In the genomic region with DNA sequence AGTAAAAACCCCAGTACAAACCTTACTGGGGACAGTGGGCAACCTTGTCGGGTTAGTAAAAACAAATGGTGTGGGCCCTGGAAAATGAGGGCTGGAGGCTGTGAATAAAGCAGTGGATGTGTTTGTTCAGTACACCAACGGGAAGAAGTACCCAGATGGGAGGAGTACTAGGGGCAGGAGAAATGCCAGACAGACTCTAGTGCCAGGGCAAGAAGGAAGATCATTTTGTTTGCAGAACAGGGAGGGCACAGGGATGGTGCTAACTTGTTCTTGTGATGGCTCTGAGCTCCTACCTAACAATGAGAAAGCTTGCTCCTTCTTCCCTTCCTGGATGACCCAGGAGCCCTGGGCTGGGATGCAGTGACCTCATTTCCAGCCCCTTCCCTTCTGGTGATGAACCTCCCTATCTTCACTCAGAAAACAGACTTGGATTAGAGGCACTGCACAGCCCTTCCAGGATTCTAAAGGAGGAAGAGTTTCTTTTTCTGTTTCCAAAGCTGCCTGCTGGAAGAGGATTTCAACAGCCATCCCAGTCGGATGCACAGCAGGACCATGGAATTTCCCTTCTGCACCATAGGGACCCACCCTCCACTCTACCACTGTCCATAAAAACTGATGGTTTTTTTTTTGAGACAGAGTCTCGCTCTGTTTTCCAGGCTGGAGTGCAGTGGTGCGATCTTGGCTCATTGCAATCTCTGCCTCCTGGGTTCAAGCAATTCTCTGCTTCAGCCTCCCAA, we compare ENCODE assay signal across 13 cellular contexts. TPM values are rescaled to one million over a fixed set of nuclear protein-coding genes. Genes with fewer than 3 reads are reported as not detected.
A peak's percentile ranks its signal among the peaks of the same experiment; 100 is the strongest.
DNase-seq lines count a peak whose midpoint lies in the region; ATAC-seq, FAIRE-seq and TF ChIP-seq lines count a peak whose summit lies in the region.
"Had no signal": no experiment of that assay in that cellular context is flagged by ENCODE, and none has a peak within 500 bp of the region (broad histone marks: within the 10 kb centered on the region; RNA-seq: fewer than 3 reads in every experiment).

No MANE protein-coding gene starts in this region.

- no peak overlapping the region for H2AFZ ChIP-seq in GM12878 (ENCODE audit: control insufficient read depth, low read depth, low read length)

- intact Hi-C loops in GM12878 (cut with micrococcal nuclease; ENCODE audit: unreplicated experiment), result loop anchor here (5.0 kb wide), 2 partner anchors 37 to 97 kb away; a partner anchor contains a TSS
- intact Hi-C loops in right lobe of liver (cut with DNase I), result no loop called here
- intact Hi-C loops in thyroid gland (cut with DNase I), result no loop called here

- peak overlapping the region; percentile 28; the same call in 1 of the 2 replicates for H3K4me3 ChIP-seq in GM12878
- no peak overlapping the region for H3K4me3 ChIP-seq in right lobe of liver
- no peak overlapping the region for H3K4me3 ChIP-seq in thyroid gland (replicated peaks in 1 of 3)

- H3K79me2 ChIP-seq in GM12878 (ENCODE audit: control insufficient read depth, insufficient read depth, low read length), result peaks cover 64% of the 10 kb centered on the region

- SMC1A ChIA-PET in GM12878 (lab: Charles Lee; ENCODE audit: uncharacterized antibody, unreplicated experiment), result interaction anchor here (1.5 kb wide), 1 partner anchor 13 kb away, joined by 3 read pairs; no protein-coding TSS in a partner anchor

- peak overlapping the region; percentile 95 for H3K27ac Mint-ChIP-seq in activated T-cell treated with anti-CD3 and anti-CD28 coated beads, Interleukin-2, amount 50 U/mL, for 24 hours

- CTCF ChIA-PET in GM12878 (lab: Yijun Ruan, JAX), result interaction anchor here (1.5 to 10.5 kb wide), 2 partner anchors 12 to 36 kb away, joined by 5 to 72 read pairs; a partner anchor contains a TSS

- FAIRE-seq in GM12878 (lab: Jason Lieb, UNC), result no peak

- TF ChIP-seq EP300 in GM12878 (IDR thresholded peaks at IDR 0.05; ENCODE audit: borderline replicate concordance in 1 of 2, control insufficient read depth in 1 of 2, low read depth in 2 of 2, low read length in 2 of 2), result no peak

- peaks cover 94% of the 10 kb centered on the region for H3K36me3 Mint-ChIP-seq in activated T-cell treated with anti-CD3 and anti-CD28 coated beads, Interleukin-2, amount 50 U/mL, for 24 hours (ENCODE audit: low read depth)

- H3K4me1 ChIP-seq in GM12878 (ENCODE audit: control insufficient read depth, insufficient read depth, low read length) (peaks cover 10% of the 10 kb centered on the region; the same call in 1 of the 2 replicates), right lobe of liver (peaks cover 0 to 22% (median 8%) of the 10 kb centered on the region in 4 donors), thyroid gland (peaks cover 36 to 57% of the 10 kb centered on the region in 2 donors)

- H3K9me3 Mint-ChIP-seq in activated T-cell treated with anti-CD3 and anti-CD28 coated beads, Interleukin-2, amount 50 U/mL, for 24 hours, result no peaks in the 10 kb centered on the region

- no peaks in the 10 kb centered on the region for H3K27me3 Mint-ChIP-seq in activated T-cell treated with anti-CD3 and anti-CD28 coated beads, Interleukin-2, amount 50 U/mL, for 24 hours

- TF ChIP-seq CTCF in GM12878 (IDR thresholded peaks at IDR 0.05 in 2 of 3, conservative IDR thresholded peaks at IDR 0.05 in 1 of 3; ENCODE audit: control insufficient read depth in 2 of 3, extremely low read depth in 1 of 3, insufficient read depth in 1 of 3, low read depth in 3 of 3, low read length in 3 of 3) (no peak), right lobe of liver (IDR thresholded peaks at IDR 0.05) (no peak), thyroid gland (IDR thresholded peaks at IDR 0.05) (no peak)

- WGBS in GM12878 (ENCODE audit: insufficient coverage, insufficient replicate concordance, low lambda C conversion rate, missing lambda C conversion rate), result 54% methylated on average over 5 of the region's 5 CpGs
- whole genome bisulfite sequencing in right lobe of liver (ENCODE audit: insufficient coverage, low coverage, low lambda C conversion rate, missing lambda C conversion rate), result 70% methylated on average over 5 of the region's 5 CpGs
- 54 to 60% methylated on average over 5 of the region's 5 CpGs for WGBS in thyroid gland, 2 donors

- no peak for TF ChIP-seq RAD21 in GM12878 (IDR thresholded peaks at IDR 0.05; ENCODE audit: insufficient read depth, low read depth, low read length)

- H4K20me1 ChIP-seq in GM12878 (ENCODE audit: control insufficient read depth, insufficient read depth), result no peaks in the 10 kb centered on the region; the same call in 1 of the 2 replicates

- in situ Hi-C loops in GM12878 (cut with MboI), result loop anchor here (10.0 kb wide), 1 partner anchor 1060 kb away; a partner anchor contains a TSS

- no peak for TF ChIP-seq POLR2A in GM12878 (IDR thresholded peaks at IDR 0.05; ENCODE audit: low read depth, low read length)
- TF ChIP-seq POLR2A in right lobe of liver (IDR thresholded peaks at IDR 0.05), result no peak
- no peak for TF ChIP-seq POLR2A in thyroid gland (IDR thresholded peaks at IDR 0.05)

- H3K9me3 ChIP-seq in GM12878 (replicated peaks; ENCODE audit: control insufficient read depth, insufficient read depth, low read length) (no peaks in the 10 kb centered on the region), right lobe of liver (no peaks in the 10 kb centered on the region), thyroid gland (no peaks in the 10 kb centered on the region)

- DNase-seq in activated T-cell treated with anti-CD3 and anti-CD28 coated beads, Interleukin-2, amount 50 U/mL, for 24 hours, result no peak
- DNase-seq in activated T-cell treated with anti-CD3 and anti-CD28 coated beads for 4 hours (no peak), GM12878 (ENCODE audit: low read depth, low spot score) (no peak), right lobe of liver (no peak), thyroid gland (no peak)
- DNase-seq: activated CD4-positive, alpha-beta T cell treated with anti-CD3 and anti-CD28 coated beads, Interleukin-2, amount 50 U/mL, for 4 hours; C1 segment of cervical spinal cord; head of caudate nucleus; NCI-H2227 treated with DMSO at 0.1 percent for 48 hours; stimulated activated CD4-positive, alpha-beta T cell treated with anti-CD3 and anti-CD28 coated beads, Interleukin-2, amount 100 ng/mL, for 24 hours had no signal

- peak overlapping the region; percentile 15; the same call in 1 of the 2 replicates for H3K9ac ChIP-seq in GM12878 (ENCODE audit: control insufficient read depth, insufficient read depth, low read length)

- ATAC-seq in GM12878 (no peak), right lobe of liver (no peak), GM18511 (IDR thresholded peaks at IDR 0.05; ENCODE audit: unreplicated experiment) (no peak), HG03442 (IDR thresholded peaks at IDR 0.05; ENCODE audit: unreplicated experiment) (no peak), GM18870 (IDR thresholded peaks at IDR 0.05; ENCODE audit: unreplicated experiment) (no peak)

- H3K27ac ChIP-seq in GM12878 (ENCODE audit: control insufficient read depth, insufficient read depth), result no peak overlapping the region; the same call in 1 of the 2 replicates
- peak overlapping the region; percentile 35 to 50 (median 47) for H3K27ac ChIP-seq in right lobe of liver
- H3K27ac ChIP-seq in thyroid gland, result peak overlapping the region; percentile 83 to 96 (median 91)

- POLR2A ChIA-PET in GM12878 (lab: Charles Lee), result interaction anchor here (0.5 to 1.7 kb wide), 4 partner anchors 12 to 375 kb away, joined by 3 to 6 read pairs (median 4); a partner anchor contains a TSS

- H3K4me2 ChIP-seq in GM12878 (ENCODE audit: control insufficient read depth, insufficient read depth), result peak overlapping the region; percentile 77

- H3K4me1 Mint-ChIP-seq in activated T-cell treated with anti-CD3 and anti-CD28 coated beads, Interleukin-2, amount 50 U/mL, for 24 hours (ENCODE audit: low read depth), result peaks cover 50% of the 10 kb centered on the region

- H3K27me3 ChIP-seq in GM12878 (replicated peaks in 1 of 2; ENCODE audit: control insufficient read depth in 2 of 2, insufficient read depth in 2 of 2, low read length in 1 of 2) (no peaks in the 10 kb centered on the region), right lobe of liver (no peaks in the 10 kb centered on the region), thyroid gland (no peaks in the 10 kb centered on the region)

- BruUV-seq in GM12878 (replicated peaks; lab: Mats Ljungman, UMichigan), result no TSS peak

- peak overlapping the region; percentile 60 for H3K4me3 Mint-ChIP-seq in activated T-cell treated with anti-CD3 and anti-CD28 coated beads, Interleukin-2, amount 50 U/mL, for 24 hours

- RAD21 ChIA-PET in GM12878 (lab: Charles Lee; ENCODE audit: unreplicated experiment), result interaction anchor here (0.5 kb wide), 1 partner anchor 135 kb away, joined by 3 read pairs; no protein-coding TSS in a partner anchor

- peaks cover 16 to 25% of the 10 kb centered on the region in 2 experiments for H3K36me3 ChIP-seq in GM12878 (ENCODE audit: control insufficient read depth in 2 of 2, insufficient read depth in 2 of 2, low read length in 1 of 2)
- H3K36me3 ChIP-seq in right lobe of liver, result peaks cover 7 to 24% (median 15%) of the 10 kb centered on the region in 4 donors
- H3K36me3 ChIP-seq in thyroid gland, result peaks cover 24% of the 10 kb centered on the region in 2 donors

RNA-seq across cellular contexts. Expression of a gene that starts 6.1 kb away (rescaled TPM):
- total RNA-seq in GM12878 (2013; cell fraction: nucleolus; rRNA removed), result 67.1 and 75.3 TPM in 2 replicates
- total RNA-seq in GM12878 (2014; rRNA removed) (39.3 and 40.1 TPM in 2 replicates), GM12878 (2014; rRNA removed; fragmentation: Illumina TruSeq; extraction: Trizol) (15.7 and 16.1 TPM in 2 replicates), GM12878 (2021) (30.9 and 35.2 TPM in 2 replicates), right lobe of liver (10 to 100 TPM in 3 of 6 experiments, 1 to 10 TPM in 3; 5.2 to 17.8 (median 9.1) TPM), thyroid gland (10 to 100 TPM; 18.9 to 42.6 (median 24.8) TPM)
- 19.6 TPM for polyA plus RNA-seq in GM12878 (2011; ENCODE audit: low read depth)
- polyA plus RNA-seq in GM12878 (2011; rRNA removed) (36.4 and 59.6 TPM in 2 replicates), GM12878 (2014; fragmentation: Illumina TruSeq; extraction: Trizol) (9.6 and 18.5 TPM in 2 replicates), GM12878 (2014; fragmentation: Nextera tagmentation; extraction: Ambion mirVana) (10 to 100 TPM in 1 of 2 experiments, 1 to 10 TPM in 1; 4.4 to 10.3 TPM), GM12878 (2014; rRNA removed) (54.1 and 61.3 TPM in 2 replicates), GM12878 (2016; fragmentation: Nextera tagmentation; extraction: Ambion mirVana) (10 to 100 TPM; 48.7 to 49.1 TPM)
- polyA plus RNA-seq in GM12878 (2011; cell fraction: cytosol; rRNA removed), result 62.1 and 82.5 TPM in 2 replicates
- 136 and 141 TPM in 2 replicates for polyA plus RNA-seq in GM12878 (2011; cell fraction: nucleus; rRNA removed)
- polyA plus RNA-seq in GM12878 (2012), result 38.7 and 39.3 TPM in 2 replicates
- 16.2 and 26.6 TPM in 2 replicates for polyA minus RNA-seq in GM12878 (2011; rRNA and poly(A)+ RNA removed)
- 9.3 and 11.9 TPM in 2 replicates for polyA minus RNA-seq in GM12878 (2011; cell fraction: cytosol; rRNA and poly(A)+ RNA removed)
- polyA minus RNA-seq in GM12878 (2011; cell fraction: nucleus; rRNA and poly(A)+ RNA removed), result 22.7 and 30.4 TPM in 2 replicates

RNA-seq across cellular contexts. Expression of a gene that starts 6.5 kb away (rescaled TPM):
- total RNA-seq in GM12878 (2013; cell fraction: nucleolus; rRNA removed), result 4.4 and 6.3 TPM in 2 replicates
- total RNA-seq in GM12878 (2014; rRNA removed) (31.1 and 34.7 TPM in 2 replicates), GM12878 (2014; rRNA removed; fragmentation: Illumina TruSeq; extraction: Trizol) (17.7 and 18.0 TPM in 2 replicates), GM12878 (2021) (33.8 and 34.5 TPM in 2 replicates), right lobe of liver (10 to 100 TPM in 5 of 6 experiments, 1 to 10 TPM in 1; 9.7 to 36.9 (median 12.5) TPM), thyroid gland (10 to 100 TPM; 28.7 to 63.7 (median 42.3) TPM)
- 14.4 TPM for polyA plus RNA-seq in GM12878 (2011; ENCODE audit: low read depth)
- polyA plus RNA-seq in GM12878 (2011; rRNA removed) (24.3 and 37.8 TPM in 2 replicates), GM12878 (2014; fragmentation: Illumina TruSeq; extraction: Trizol) (24.3 and 27.0 TPM in 2 replicates), GM12878 (2014; fragmentation: Nextera tagmentation; extraction: Ambion mirVana) (10 to 100 TPM in 1 of 2 experiments, 1 to 10 TPM in 1; 4.0 to 10.2 TPM), GM12878 (2014; rRNA removed) (69.4 and 79.5 TPM in 2 replicates), GM12878 (2016; fragmentation: Nextera tagmentation; extraction: Ambion mirVana) (10 to 100 TPM; 71.1 to 73.8 TPM)
- polyA plus RNA-seq in GM12878 (2011; cell fraction: cytosol; rRNA removed), result 45.3 and 51.3 TPM in 2 replicates
- 20.5 and 21.8 TPM in 2 replicates for polyA plus RNA-seq in GM12878 (2011; cell fraction: nucleus; rRNA removed)
- polyA plus RNA-seq in GM12878 (2012), result 21.3 and 26.7 TPM in 2 replicates
- polyA minus RNA-seq in GM12878 (2011; rRNA and poly(A)+ RNA removed), result 14.0 and 16.5 TPM in 2 replicates
- polyA minus RNA-seq in GM12878 (2011; cell fraction: cytosol; rRNA and poly(A)+ RNA removed), result 4.1 and 4.5 TPM in 2 replicates
- polyA minus RNA-seq in GM12878 (2011; cell fraction: nucleus; rRNA and poly(A)+ RNA removed), result 6.2 and 7.7 TPM in 2 replicates

RNA-seq across cellular contexts. Expression of a gene that starts 11.0 kb away (rescaled TPM):
- 1.6 and 2.2 TPM in 2 replicates for total RNA-seq in GM12878 (2013; cell fraction: nucleolus; rRNA removed)
- total RNA-seq in GM12878 (2014; rRNA removed) (0.11 and 0.60 TPM in 2 replicates), GM12878 (2014; rRNA removed; fragmentation: Illumina TruSeq; extraction: Trizol) (0.14 and 0.27 TPM in 2 replicates), GM12878 (2021) (0.45 and 0.80 TPM in 2 replicates), right lobe of liver (under 1 TPM; 0.25 to 0.70 (median 0.46) TPM), thyroid gland (1 to 10 TPM; 3.6 to 8.1 (median 4.4) TPM)
- polyA plus RNA-seq in GM12878 (2011; ENCODE audit: low read depth), result 0.60 TPM
- polyA plus RNA-seq in GM12878 (2011; rRNA removed) (0.40 and 1.0 TPM in 2 replicates), GM12878 (2014; fragmentation: Illumina TruSeq; extraction: Trizol) (0.18 TPM in 1 of 2 replicates, not detected in the other), GM12878 (2014; fragmentation: Nextera tagmentation; extraction: Ambion mirVana) (under 1 TPM; 0.26 to 0.40 TPM), GM12878 (2014; rRNA removed) (0.35 and 0.91 TPM in 2 replicates), GM12878 (2016; fragmentation: Nextera tagmentation; extraction: Ambion mirVana) (under 1 TPM; 0.66 to 0.94 TPM)
- 0.60 and 1.2 TPM in 2 replicates for polyA plus RNA-seq in GM12878 (2011; cell fraction: cytosol; rRNA removed)
- polyA plus RNA-seq in GM12878 (2011; cell fraction: nucleus; rRNA removed), result 7.6 and 7.9 TPM in 2 replicates
- polyA plus RNA-seq in GM12878 (2012), result 0.66 and 0.72 TPM in 2 replicates
- polyA minus RNA-seq in GM12878 (2011; rRNA and poly(A)+ RNA removed), result 0.44 and 1.2 TPM in 2 replicates
- not detected in 2 replicates for polyA minus RNA-seq in GM12878 (2011; cell fraction: cytosol; rRNA and poly(A)+ RNA removed)
- 0.73 and 2.7 TPM in 2 replicates for polyA minus RNA-seq in GM12878 (2011; cell fraction: nucleus; rRNA and poly(A)+ RNA removed)

RNA-seq across cellular contexts. Expression of a gene that starts 12.0 kb away (rescaled TPM):
- total RNA-seq in GM12878 (2013; cell fraction: nucleolus; rRNA removed), result 17.5 and 19.1 TPM in 2 replicates
- total RNA-seq in GM12878 (2014; rRNA removed) (17.7 and 21.8 TPM in 2 replicates), GM12878 (2014; rRNA removed; fragmentation: Illumina TruSeq; extraction: Trizol) (7.6 and 7.7 TPM in 2 replicates), GM12878 (2021) (12.4 and 14.8 TPM in 2 replicates), right lobe of liver (10 to 100 TPM; 13.0 to 41.6 (median 21.2) TPM), thyroid gland (100 to 1,000 TPM; 133 to 206 (median 158) TPM)
- 22.0 TPM for polyA plus RNA-seq in GM12878 (2011; ENCODE audit: low read depth)
- polyA plus RNA-seq in GM12878 (2011; rRNA removed) (6.0 and 11.0 TPM in 2 replicates), GM12878 (2014; fragmentation: Illumina TruSeq; extraction: Trizol) (0.87 and 6.4 TPM in 2 replicates), GM12878 (2014; fragmentation: Nextera tagmentation; extraction: Ambion mirVana) (under 1 TPM; 0.06 to 0.31 TPM), GM12878 (2014; rRNA removed) (14.4 and 21.2 TPM in 2 replicates), GM12878 (2016; fragmentation: Nextera tagmentation; extraction: Ambion mirVana) (10 to 100 TPM; 17.1 to 17.4 TPM)
- 17.1 and 24.4 TPM in 2 replicates for polyA plus RNA-seq in GM12878 (2011; cell fraction: cytosol; rRNA removed)
- polyA plus RNA-seq in GM12878 (2011; cell fraction: nucleus; rRNA removed), result 20.1 and 21.1 TPM in 2 replicates
- polyA plus RNA-seq in GM12878 (2012), result 5.0 and 5.8 TPM in 2 replicates
- 14.8 and 27.1 TPM in 2 replicates for polyA minus RNA-seq in GM12878 (2011; rRNA and poly(A)+ RNA removed)
- polyA minus RNA-seq in GM12878 (2011; cell fraction: cytosol; rRNA and poly(A)+ RNA removed), result 6.5 and 7.4 TPM in 2 replicates
- 12.2 and 21.7 TPM in 2 replicates for polyA minus RNA-seq in GM12878 (2011; cell fraction: nucleus; rRNA and poly(A)+ RNA removed)

RNA-seq across cellular contexts. Expression of a gene that starts 16.1 kb away (rescaled TPM):
- total RNA-seq in GM12878 (2013; cell fraction: nucleolus; rRNA removed), result 30.5 and 38.0 TPM in 2 replicates
- 34.6 and 35.4 TPM in 2 replicates for total RNA-seq in GM12878 (2014; rRNA removed)
- 15.0 and 17.8 TPM in 2 replicates for total RNA-seq in GM12878 (2014; rRNA removed; fragmentation: Illumina TruSeq; extraction: Trizol)
- 19.4 and 22.9 TPM in 2 replicates for total RNA-seq in GM12878 (2021)
- polyA plus RNA-seq in GM12878 (2011; ENCODE audit: low read depth), result 21.3 TPM
- 39.4 and 54.2 TPM in 2 replicates for polyA plus RNA-seq in GM12878 (2011; rRNA removed)
- 54.1 and 62.7 TPM in 2 replicates for polyA plus RNA-seq in GM12878 (2011; cell fraction: cytosol; rRNA removed)
- polyA plus RNA-seq in GM12878 (2011; cell fraction: nucleus; rRNA removed), result 112 and 156 TPM in 2 replicates
- 27.8 and 29.3 TPM in 2 replicates for polyA plus RNA-seq in GM12878 (2012)
- polyA plus RNA-seq in GM12878 (2014; fragmentation: Illumina TruSeq; extraction: Trizol), result 12.9 and 22.5 TPM in 2 replicates
- polyA plus RNA-seq in GM12878 (2014; fragmentation: Nextera tagmentation; extraction: Ambion mirVana), result 10 to 100 TPM; 33.6 to 36.2 TPM
- polyA plus RNA-seq in GM12878 (2014; rRNA removed), result 34.0 and 38.8 TPM in 2 replicates
- polyA plus RNA-seq in GM12878 (2016; fragmentation: Nextera tagmentation; extraction: Ambion mirVana), result 10 to 100 TPM; 31.0 to 32.1 TPM
- 52.4 and 60.3 TPM in 2 replicates for polyA minus RNA-seq in GM12878 (2011; rRNA and poly(A)+ RNA removed)
- 8.6 and 14.4 TPM in 2 replicates for polyA minus RNA-seq in GM12878 (2011; cell fraction: cytosol; rRNA and poly(A)+ RNA removed)
- polyA minus RNA-seq in GM12878 (2011; cell fraction: nucleus; rRNA and poly(A)+ RNA removed), result 24.1 and 29.8 TPM in 2 replicates
- 10 to 100 TPM; 10.6 to 18.3 (median 14.4) TPM for total RNA-seq in right lobe of liver
- 10 to 100 TPM; 13.4 to 30.6 (median 24.7) TPM for total RNA-seq in thyroid gland
